21 cellular contexts compared by ENCODE assay signal in the genomic region with DNA sequence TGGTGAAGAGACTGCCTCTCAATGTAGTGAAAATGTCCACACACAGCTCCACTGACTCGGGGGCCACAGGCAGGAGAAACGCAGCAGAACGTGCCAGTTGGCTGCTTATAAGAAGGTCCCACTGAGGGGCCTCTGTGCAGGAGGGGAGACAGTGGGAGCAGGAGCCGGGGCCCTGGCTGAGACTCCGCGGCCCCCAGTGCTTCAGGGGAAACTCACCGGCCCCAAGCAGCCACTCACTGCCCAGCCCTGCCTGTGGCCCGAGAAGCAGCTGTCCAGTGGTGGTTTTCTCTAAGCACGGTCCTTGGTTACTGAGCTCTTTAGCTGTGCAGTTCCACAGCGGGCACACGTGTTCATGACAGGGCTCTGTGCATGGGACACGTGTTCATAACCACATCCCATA.
"Had no signal": no experiment of that assay in that cellular context is flagged by ENCODE, and none has a peak within 500 bp of the region (broad histone marks: within the 10 kb centered on the region; RNA-seq: fewer than 3 reads in every experiment).

No MANE protein-coding gene starts in this region.

- H3K36me3 ChIP-seq: breast epithelium had no signal

- H3K27me3 ChIP-seq: breast epithelium, hepatocyte, pancreas had no signal

- H3K27me3 Mint-ChIP-seq: activated CD8-positive, alpha-beta memory T cell treated with anti-CD3 and anti-CD28 coated beads, Interleukin-2, amount 10 ng/mL, durations not matched to agents 7 days and 5 days; activated CD8-positive, alpha-beta T cell treated with anti-CD3 and anti-CD28 coated beads for 36 hours; central memory CD8-positive, alpha-beta T cell; naive B cell had no signal

- H3K9me3 Mint-ChIP-seq: activated CD8-positive, alpha-beta T cell treated with anti-CD3 and anti-CD28 coated beads for 36 hours; activated naive CD4-positive, alpha-beta T cell treated with anti-CD3 and anti-CD28 coated beads, Interleukin-2, amount 50 U/mL, for 72 hours; neural crest cell had no signal

- H3K27ac ChIP-seq: breast epithelium, hepatocyte, pancreas, psoas muscle, thoracic aorta had no signal

- H3K27ac Mint-ChIP-seq: activated CD8-positive, alpha-beta memory T cell treated with anti-CD3 and anti-CD28 coated beads, Interleukin-2, amount 10 ng/mL, durations not matched to agents 7 days and 5 days; activated CD8-positive, alpha-beta T cell treated with anti-CD3 and anti-CD28 coated beads for 36 hours; activated naive CD4-positive, alpha-beta T cell treated with anti-CD3 and anti-CD28 coated beads, Interleukin-2, amount 50 U/mL, for 72 hours had no signal

- H3K4me3 ChIP-seq: breast epithelium, hepatocyte, pancreas, psoas muscle, thoracic aorta had no signal

- H3K4me1 ChIP-seq: breast epithelium, pancreas, psoas muscle had no signal

- H3K4me3 Mint-ChIP-seq: activated CD8-positive, alpha-beta memory T cell treated with anti-CD3 and anti-CD28 coated beads, Interleukin-2, amount 10 ng/mL, durations not matched to agents 7 days and 5 days; activated CD8-positive, alpha-beta T cell treated with anti-CD3 and anti-CD28 coated beads for 36 hours; central memory CD8-positive, alpha-beta T cell; naive B cell; neural crest cell had no signal

- H3K9me3 ChIP-seq: breast epithelium, pancreas, psoas muscle, SK-N-SH, thoracic aorta had no signal

- DNase-seq: activated CD4-positive, alpha-beta T cell treated with anti-CD3 and anti-CD28 coated beads, Interleukin-2, amount 50 U/mL, for 1 hour; activated CD8-positive, alpha-beta memory T cell treated with anti-CD3 and anti-CD28 coated beads, Interleukin-2, amount 10 ng/mL, durations not matched to agents 7 days and 5 days; activated CD8-positive, alpha-beta T cell treated with anti-CD3 and anti-CD28 coated beads for 36 hours; activated gamma-delta T cell; dermis blood vessel endothelial cell; effector CD4-positive, alpha-beta T cell; mammary epithelial cell; naive B cell; SK-N-SH; stimulated activated CD4-positive, alpha-beta T cell treated with anti-CD3 and anti-CD28 coated beads, Interleukin-4, amount 100 ng/mL, for 1 hour; stimulated activated naive CD8-positive, alpha-beta T cell treated with anti-CD3 and anti-CD28 coated beads, Interleukin-15, Interleukin-2, amounts not matched to agents 100 U/mL and 50 U/mL, for 24 hours; T-helper 2 cell; trophoblast cell had no signal

- ATAC-seq: activated CD8-positive, alpha-beta memory T cell treated with anti-CD3 and anti-CD28 coated beads, Interleukin-2, amount 10 ng/mL, durations not matched to agents 7 days and 5 days; activated CD8-positive, alpha-beta T cell treated with anti-CD3 and anti-CD28 coated beads for 36 hours; activated naive CD4-positive, alpha-beta T cell treated with anti-CD3 and anti-CD28 coated beads, Interleukin-2, amount 50 U/mL, for 72 hours; pancreas; psoas muscle; stimulated activated naive CD8-positive, alpha-beta T cell treated with anti-CD3 and anti-CD28 coated beads, Interleukin-15, Interleukin-2, amounts not matched to agents 100 U/mL and 50 U/mL, for 24 hours had no signal
